Comparison of ENCODE assay signal across 8 cellular contexts in genomic region chr6:43246301-43247114, GRCh38. TPM values are rescaled to one million over a fixed set of nuclear protein-coding genes. Genes with fewer than 3 reads are reported as not detected.
DNase-seq lines count a peak whose midpoint lies in the region; ATAC-seq and TF ChIP-seq lines count a peak whose summit lies in the region.

No MANE protein-coding gene starts in this region.

- no peaks in the 10 kb centered on the region for H3K79me2 ChIP-seq in DOHH2 (ENCODE audit: control insufficient read depth, low read length)

- peak; percentile 6 for ATAC-seq in GM21367 (IDR thresholded peaks at IDR 0.05; ENCODE audit: unreplicated experiment)
- peak; percentile 69 for ATAC-seq in gastroesophageal sphincter

- peak overlapping the region; percentile 42 for H2AFZ ChIP-seq in neuron (ENCODE audit: low read depth, low read length)

- H3K36me3 ChIP-seq in DOHH2 (ENCODE audit: control insufficient read depth, low read length), result no peaks in the 10 kb centered on the region
- no peaks in the 10 kb centered on the region for H3K36me3 ChIP-seq in HUES48 (ENCODE audit: control insufficient read depth, insufficient read depth, low read length)
- no peaks in the 10 kb centered on the region for H3K36me3 ChIP-seq in gastroesophageal sphincter
- no peaks in the 10 kb centered on the region for H3K36me3 ChIP-seq in neuron (ENCODE audit: insufficient read depth, low read length)

- H3K9me2 ChIP-seq in DOHH2 (replicated peaks; ENCODE audit: control insufficient read depth, low read length), result no peaks in the 10 kb centered on the region

- H3K9me3 ChIP-seq in DOHH2 (ENCODE audit: control insufficient read depth, insufficient read depth, low read length) (no peaks in the 10 kb centered on the region), HUES48 (ENCODE audit: control insufficient read depth, insufficient read depth, low read length) (no peaks in the 10 kb centered on the region), gastroesophageal sphincter (no peaks in the 10 kb centered on the region), neuron (ENCODE audit: low read length) (no peaks in the 10 kb centered on the region)

- peaks cover 53% of the 10 kb centered on the region for H3K27me3 ChIP-seq in DOHH2 (ENCODE audit: control insufficient read depth, low read length)
- H3K27me3 ChIP-seq in HUES48 (ENCODE audit: control insufficient read depth, insufficient read depth, low read length), result peaks cover 52% of the 10 kb centered on the region
- peaks cover 51% of the 10 kb centered on the region for H3K27me3 ChIP-seq in gastroesophageal sphincter
- peaks cover 6% of the 10 kb centered on the region for H3K27me3 ChIP-seq in neuron (ENCODE audit: insufficient read depth, low read length)

- H3K9ac ChIP-seq in HUES48 (ENCODE audit: low read depth, low read length), result peak overlapping the region; percentile 54

- peak overlapping the region; percentile 90 for H3K4me3 ChIP-seq in DOHH2 (ENCODE audit: low read length)
- H3K4me3 ChIP-seq in HUES48 (ENCODE audit: low read depth, low read length), result peak overlapping the region; percentile 80
- peak overlapping the region; percentile 35 to 59 for H3K4me3 ChIP-seq in gastroesophageal sphincter
- H3K4me3 ChIP-seq in neuron (ENCODE audit: low read length), result peak overlapping the region; percentile 78

- H3K27ac ChIP-seq in DOHH2 (ENCODE audit: low read depth, low read length), result no peak overlapping the region
- H3K27ac ChIP-seq in HUES48 (ENCODE audit: low read depth, low read length), result peak overlapping the region; percentile 62
- peak overlapping the region; percentile 75 for H3K27ac ChIP-seq in VCaP
- H3K27ac ChIP-seq in gastroesophageal sphincter, result peak overlapping the region in 2 of 4 donors; percentile 46 to 50

- no peaks in the 10 kb centered on the region for H4K20me1 ChIP-seq in DOHH2 (ENCODE audit: control insufficient read depth, insufficient read depth, low read depth, low read length)

- TF ChIP-seq POLR2A in gastroesophageal sphincter (IDR thresholded peaks at IDR 0.05), result no peak

- no peak for TF ChIP-seq EP300 in gastroesophageal sphincter (IDR thresholded peaks at IDR 0.05)

- peaks cover 23% of the 10 kb centered on the region for H3K4me1 ChIP-seq in DOHH2 (ENCODE audit: control insufficient read depth, low read length)
- no peaks in the 10 kb centered on the region; the same call in 1 of the 2 replicates for H3K4me1 ChIP-seq in HUES48 (ENCODE audit: control insufficient read depth, insufficient read depth, low read length)
- H3K4me1 ChIP-seq in gastroesophageal sphincter, result peaks cover 0 to 20% (median 11%) of the 10 kb centered on the region in 3 donors
- H3K4me1 ChIP-seq in neuron (ENCODE audit: insufficient read depth, low read length), result peaks cover 34% of the 10 kb centered on the region

- TF ChIP-seq CTCF in DOHH2 (IDR thresholded peaks at IDR 0.05; ENCODE audit: low read depth, low read length, poor library complexity, severe bottlenecking) (no peak), VCaP (conservative IDR thresholded peaks at IDR 0.05) (peak; percentile 1; the same call in 1 of the 2 replicates), gastroesophageal sphincter (IDR thresholded peaks at IDR 0.05) (no peak)

- no peak for DNase-seq in activated effector memory CD4-positive, alpha-beta T cell treated with anti-CD3 and anti-CD28 coated beads, Interleukin-2, amount 50 U/mL, for 16 hours
- no peak for DNase-seq in NCI-H1694 (lab: John Stamatoyannopoulos, UW)

- H3K4me2 ChIP-seq in DOHH2 (ENCODE audit: low read length), result peak overlapping the region; percentile 74

- H3F3A ChIP-seq in DOHH2 (ENCODE audit: control insufficient read depth, insufficient read depth), result no peaks in the 10 kb centered on the region

- 8 to 13% methylated on average over 5 to 6 of the region's 27 CpGs for WGBS in gastroesophageal sphincter (ENCODE audit: low coverage in 1 of 2), 2 donors

RNA-seq across cellular contexts. Expression of gene TTBK1, which starts 3.2 kb away (rescaled TPM):
- total RNA-seq in gastroesophageal sphincter, result under 1 TPM in 2 of 4 donors, not detected in 2; 0.08 to 0.20 TPM

RNA-seq across cellular contexts. Expression of gene DNPH1, which starts 17.2 kb away (rescaled TPM):
- total RNA-seq in gastroesophageal sphincter, result 10 to 100 TPM; 66.5 to 95.0 (median 86.6) TPM

RNA-seq across cellular contexts. Expression of gene SLC22A7, which starts 51.6 kb away (rescaled TPM):
- total RNA-seq in gastroesophageal sphincter, result not detected
